ENCODE assay signal across 9 cellular contexts in the genomic region with DNA sequence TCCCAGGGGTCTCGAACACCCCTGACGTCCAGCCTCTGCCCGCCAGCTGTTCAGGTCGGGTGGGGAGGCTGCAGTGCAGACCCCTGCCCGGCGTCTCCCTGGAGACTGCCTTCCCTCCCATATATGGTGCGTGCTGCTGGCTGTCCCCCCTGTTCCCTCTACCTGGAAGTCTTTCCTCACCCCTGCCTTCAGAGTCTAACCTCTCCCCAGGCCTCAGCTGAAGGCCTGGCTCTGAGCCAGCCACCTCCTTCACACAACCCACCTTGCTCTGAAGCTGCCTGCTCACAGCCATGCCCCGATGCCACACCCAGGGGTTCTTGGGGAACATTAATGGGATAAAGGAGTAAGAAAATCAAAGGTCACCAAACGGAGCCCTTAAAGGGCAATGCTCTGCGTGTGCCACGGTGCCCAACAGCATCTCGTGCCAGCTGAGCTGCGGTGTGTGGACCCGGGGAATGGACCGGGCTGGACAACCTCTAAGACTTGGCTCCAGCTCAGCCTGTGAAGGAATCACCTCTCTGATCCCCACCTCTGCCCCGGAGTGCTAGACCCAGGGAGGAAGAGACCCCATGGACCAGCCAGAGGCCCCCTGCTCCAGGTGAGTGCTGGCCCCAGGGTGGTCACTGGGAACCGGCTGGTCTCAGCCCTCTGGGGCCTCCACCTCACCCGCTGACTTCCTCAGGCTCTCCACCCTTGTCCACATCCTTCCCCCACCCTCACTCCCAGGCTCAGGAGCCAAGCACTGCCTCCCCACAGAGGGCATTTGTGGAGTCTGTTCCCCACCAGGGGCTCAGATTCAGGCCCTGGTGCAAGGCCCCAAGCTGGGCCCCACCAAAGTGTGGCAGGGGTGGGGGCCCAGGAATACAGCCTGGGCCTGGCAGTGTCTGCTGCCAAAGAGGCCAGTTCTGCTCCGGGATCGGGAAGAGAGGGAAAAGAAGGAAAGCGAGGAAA. TPM values are rescaled to one million over a fixed set of nuclear protein-coding genes. Genes with fewer than 3 reads are reported as not detected.
DNase-seq lines count a peak whose midpoint lies in the region; ATAC-seq, FAIRE-seq and TF ChIP-seq lines count a peak whose summit lies in the region.
"Had no signal": no experiment of that assay in that cellular context is flagged by ENCODE, and none has a peak within 500 bp of the region (broad histone marks: within the 10 kb centered on the region; RNA-seq: fewer than 3 reads in every experiment).

Gene NLRP6, plus strand, starts transcription at position 407 of the 951 bp plus-strand sequence. Its CDS starts 163 bp downstream, at position 570.

- H3K36me3 ChIP-seq in suprapubic skin, result no peaks in the 10 kb centered on the region

- peak within 1 kb of the TSS; percentile 84 for H3K27ac Mint-ChIP-seq in activated T-cell treated with anti-CD3 and anti-CD28 coated beads, Interleukin-2, amount 50 U/mL, for 24 hours
- H3K27ac Mint-ChIP-seq in activated T-cell treated with anti-CD3 and anti-CD28 coated beads, Interleukin-2, amount 50 U/mL, for 72 hours, result no peak within 1 kb of the TSS

- H3K4me1 Mint-ChIP-seq in activated T-cell treated with anti-CD3 and anti-CD28 coated beads, Interleukin-2, amount 50 U/mL, for 24 hours (ENCODE audit: low read depth), result peaks cover 42% of the 10 kb centered on the region
- H3K4me1 Mint-ChIP-seq in activated T-cell treated with anti-CD3 and anti-CD28 coated beads, Interleukin-2, amount 50 U/mL, for 72 hours (ENCODE audit: low read depth), result peaks cover 52% of the 10 kb centered on the region

- TF ChIP-seq CTCF in suprapubic skin (IDR thresholded peaks at IDR 0.05), result no peak

- TF ChIP-seq POLR2A in suprapubic skin (IDR thresholded peaks at IDR 0.05), result no peak

- peaks cover 34% of the 10 kb centered on the region for H3K4me1 ChIP-seq in suprapubic skin

- peaks cover 31% of the 10 kb centered on the region for H3K27me3 Mint-ChIP-seq in activated T-cell treated with anti-CD3 and anti-CD28 coated beads, Interleukin-2, amount 50 U/mL, for 24 hours
- peaks cover 9% of the 10 kb centered on the region for H3K27me3 Mint-ChIP-seq in activated T-cell treated with anti-CD3 and anti-CD28 coated beads, Interleukin-2, amount 50 U/mL, for 72 hours (ENCODE audit: low read depth)

- peak in 1 of 2 donors; percentile 10 for ATAC-seq in activated T-cell treated with anti-CD3 and anti-CD28 coated beads, Interleukin-2, amount 50 U/mL, for 72 hours (replicated peaks in 1 of 2)
- ATAC-seq in left lobe of liver, result no peak

- 78% methylated on average over 19 of the region's 21 CpGs for WGBS in suprapubic skin

- H3K36me3 Mint-ChIP-seq in activated T-cell treated with anti-CD3 and anti-CD28 coated beads, Interleukin-2, amount 50 U/mL, for 24 hours (ENCODE audit: low read depth), result no peaks in the 10 kb centered on the region
- peaks cover 8 to 30% of the 10 kb centered on the region in 2 donors for H3K36me3 Mint-ChIP-seq in activated T-cell treated with anti-CD3 and anti-CD28 coated beads, Interleukin-2, amount 50 U/mL, for 72 hours (ENCODE audit: insufficient read depth in 2 of 2)

- no peak within 1 kb of the TSS for H3K27ac ChIP-seq in suprapubic skin

- peak within 1 kb of the TSS; percentile 44 for H3K4me3 ChIP-seq in suprapubic skin

- no peak for FAIRE-seq in GM19239 (lab: Jason Lieb, UNC)

- H3K27me3 ChIP-seq in suprapubic skin, result peaks cover 54% of the 10 kb centered on the region

- no peaks in the 10 kb centered on the region for H3K9me3 ChIP-seq in suprapubic skin

- H3K4me3 Mint-ChIP-seq in activated T-cell treated with anti-CD3 and anti-CD28 coated beads, Interleukin-2, amount 50 U/mL, for 24 hours, result peak within 1 kb of the TSS; percentile 57
- peak within 1 kb of the TSS; percentile 81 to 94 for H3K4me3 Mint-ChIP-seq in activated T-cell treated with anti-CD3 and anti-CD28 coated beads, Interleukin-2, amount 50 U/mL, for 72 hours

- DNase-seq in activated T-cell treated with anti-CD3 and anti-CD28 coated beads, Interleukin-2, amount 50 U/mL, for 24 hours, result peak; percentile 36
- no peak for DNase-seq in activated T-cell treated with anti-CD3 and anti-CD28 coated beads, Interleukin-2, amount 50 U/mL, for 1 hour
- DNase-seq in activated T-cell treated with anti-CD3 and anti-CD28 coated beads, Interleukin-2, amount 50 U/mL, for 72 hours, result no peak
- DNase-seq in left lobe of liver (ENCODE audit: low spot score), result peak; percentile 46
- DNase-seq in suprapubic skin (ENCODE audit: low spot score in 2 of 2), result peak in 1 of 2 donors; percentile 66
- DNase-seq in NCI-H2029 (lab: John Stamatoyannopoulos, UW), result no peak
- DNase-seq in GM19239 (ENCODE audit: insufficient read length, low spot score), result no peak
- DNase-seq in A172 (ENCODE audit: low spot score), result no peak
- DNase-seq: NCI-H2029 treated with DMSO at 0.1 percent for 48 hours had no signal

- peaks cover 10% of the 10 kb centered on the region for H3K9me3 Mint-ChIP-seq in activated T-cell treated with anti-CD3 and anti-CD28 coated beads, Interleukin-2, amount 50 U/mL, for 24 hours
- H3K9me3 Mint-ChIP-seq in activated T-cell treated with anti-CD3 and anti-CD28 coated beads, Interleukin-2, amount 50 U/mL, for 72 hours, result peaks cover 4 to 8% of the 10 kb centered on the region in 2 donors

- TF ChIP-seq EP300 in suprapubic skin (IDR thresholded peaks at IDR 0.05), result no peak

RNA-seq across cellular contexts. Expression of gene NLRP6, which starts in this region (rescaled TPM):
- 1 to 10 TPM; 1.5 to 3.2 TPM for total RNA-seq in activated T-cell treated with anti-CD3 and anti-CD28 coated beads, Interleukin-2, amount 50 U/mL, for 72 hours
- 1.9 TPM for total RNA-seq in left lobe of liver
- 1 to 10 TPM in 1 of 4 donors, under 1 TPM in 3; 0.15 to 1.3 (median 0.64) TPM for total RNA-seq in suprapubic skin
- not detected in 2 replicates for total RNA-seq in A172 (2014; rRNA removed; shearing (Covaris generic))

Comparison
In these comparisons a context has a peak if more than half of its experiments do, and no peak if none do; other contexts are left out.
1. DNase-seq: peak in activated T-cell treated with anti-CD3 and anti-CD28 coated beads, Interleukin-2, amount 50 U/mL, for 24 hours (single experiment) and left lobe of liver (single experiment); none in activated T-cell treated with anti-CD3 and anti-CD28 coated beads, Interleukin-2, amount 50 U/mL, for 1 hour (single experiment), activated T-cell treated with anti-CD3 and anti-CD28 coated beads, Interleukin-2, amount 50 U/mL, for 72 hours (0 of 2), NCI-H2029 (single experiment), GM19239 (single experiment) and A172 (single experiment).